Comparison of ENCODE assay signal across 9 cellular contexts in the genomic region with DNA sequence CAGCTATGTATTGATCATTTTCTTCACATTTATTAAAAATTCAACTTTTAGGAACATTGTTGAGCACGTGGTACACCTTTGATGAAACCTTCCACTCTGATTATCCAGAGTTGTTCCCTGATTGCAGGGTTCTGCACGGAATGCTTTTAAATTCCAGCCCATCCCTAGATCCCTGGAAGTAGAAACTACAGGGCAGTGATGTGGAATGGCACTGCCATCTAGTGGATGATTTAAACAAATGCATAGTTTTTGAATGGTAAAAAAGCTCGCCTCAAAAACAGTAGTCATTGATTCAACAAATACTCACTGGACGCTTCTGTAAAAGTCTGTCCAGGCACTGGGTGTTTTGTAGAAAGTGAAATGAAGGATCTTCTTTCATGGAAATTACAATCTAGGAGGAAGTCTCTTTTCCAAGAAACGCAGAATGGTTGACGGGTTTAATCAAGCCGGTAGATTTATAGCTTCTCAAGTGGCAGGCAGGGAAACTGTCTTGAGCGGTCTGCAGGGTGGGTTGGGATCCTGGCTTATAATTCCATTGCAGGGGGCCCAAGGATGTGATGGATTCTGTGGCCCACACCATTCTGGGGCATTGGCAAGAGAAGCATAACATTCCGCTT.
DNase-seq lines count a peak whose midpoint lies in the region; ATAC-seq and TF ChIP-seq lines count a peak whose summit lies in the region.
"Had no signal": no experiment of that assay in that cellular context is flagged by ENCODE, and none has a peak within 500 bp of the region (broad histone marks: within the 10 kb centered on the region; RNA-seq: fewer than 3 reads in every experiment).

No MANE protein-coding gene starts in this region.

- H3K27ac ChIP-seq in neuronal stem cell (replicated peaks; ENCODE audit: low read length) = no peak overlapping the region
- H3K27ac ChIP-seq: BLaER1 treated with 17β-estradiol and CSF1 and Interleukin-3, amounts not matched to agents 10 nM and 100 nM had no signal

- peak; percentile 73 for TF ChIP-seq CTCF in LNCAP (IDR thresholded peaks at IDR 0.05)

- no peak for ATAC-seq in HG02588 (IDR thresholded peaks at IDR 0.05; ENCODE audit: unreplicated experiment)
- ATAC-seq in activated naive CD4-positive, alpha-beta T cell treated with anti-CD3 and anti-CD28 coated beads, Interleukin-2, amount 50 U/mL, for 72 hours = no peak

- H2BK12ac ChIP-seq in neuronal stem cell (ENCODE audit: low read length) = no peak overlapping the region

- H3K36me3 Mint-ChIP-seq in activated naive CD4-positive, alpha-beta T cell treated with anti-CD3 and anti-CD28 coated beads, Interleukin-2, amount 50 U/mL, for 72 hours = no peaks in the 10 kb centered on the region

- H4K91ac ChIP-seq in neuronal stem cell (ENCODE audit: low read depth, low read length, poor library complexity) = no peak overlapping the region

- no peaks in the 10 kb centered on the region for H3K27me3 ChIP-seq in neuronal stem cell (ENCODE audit: control insufficient read depth in 3 of 3, insufficient read depth in 3 of 3, low read depth in 1 of 3, low read length in 3 of 3)
- H3K27me3 ChIP-seq: BLaER1 treated with 17β-estradiol and CSF1 and Interleukin-3, amounts not matched to agents 10 nM and 100 nM had no signal

- no peaks in the 10 kb centered on the region for H3K9me3 Mint-ChIP-seq in activated naive CD4-positive, alpha-beta T cell treated with anti-CD3 and anti-CD28 coated beads, Interleukin-2, amount 50 U/mL, for 72 hours

- H3K14ac ChIP-seq in neuronal stem cell (ENCODE audit: low read length) = no peak overlapping the region

- no peak overlapping the region for H3K9ac ChIP-seq in neuronal stem cell (ENCODE audit: low read depth, low read length, poor library complexity)
- H3K9ac ChIP-seq: BLaER1 treated with 17β-estradiol and CSF1 and Interleukin-3, amounts not matched to agents 10 nM and 100 nM had no signal

- H2AFZ ChIP-seq in neuronal stem cell (ENCODE audit: low read length) = peak overlapping the region; percentile 51

- H3K4me3 ChIP-seq in neuronal stem cell (ENCODE audit: low read length in 2 of 2) = no peak overlapping the region
- H3K4me3 ChIP-seq: BLaER1 treated with 17β-estradiol and CSF1 and Interleukin-3, amounts not matched to agents 10 nM and 100 nM had no signal

- H3K4ac ChIP-seq in neuronal stem cell (ENCODE audit: low read length) = no peak overlapping the region

- H2BK120ac ChIP-seq in neuronal stem cell (ENCODE audit: low read depth, low read length) = no peak overlapping the region

- H3K4me2 ChIP-seq in neuronal stem cell (ENCODE audit: insufficient read depth, low read length, poor library complexity, severe bottlenecking) = no peak overlapping the region
- H3K4me2 ChIP-seq: BLaER1 treated with 17β-estradiol and CSF1 and Interleukin-3, amounts not matched to agents 10 nM and 100 nM had no signal

- H2BK15ac ChIP-seq in neuronal stem cell (ENCODE audit: low read length) = no peak overlapping the region

- H3K79me1 ChIP-seq in neuronal stem cell (ENCODE audit: low read depth, low read length) = no peaks in the 10 kb centered on the region

- H2AK5ac ChIP-seq in neuronal stem cell (ENCODE audit: low read depth, low read length) = no peak overlapping the region

- no peak overlapping the region for H2BK5ac ChIP-seq in neuronal stem cell (ENCODE audit: low read length)

- H3K9me3 ChIP-seq in neuronal stem cell (replicated peaks in 1 of 2; ENCODE audit: control insufficient read depth in 2 of 2, insufficient read depth in 1 of 2, low read depth in 1 of 2, low read length in 2 of 2) = no peaks in the 10 kb centered on the region
- H3K9me3 ChIP-seq: BLaER1 treated with 17β-estradiol and CSF1 and Interleukin-3, amounts not matched to agents 10 nM and 100 nM had no signal

- H4K8ac ChIP-seq in neuronal stem cell (ENCODE audit: low read depth, low read length) = no peak overlapping the region

- DNase-seq in NCI-H1417 (lab: John Stamatoyannopoulos, UW) = peak; percentile 1 to 59 (median 27)
- DNase-seq in NCI-H1417 treated with DMSO at 0.1 percent for 48 hours (lab: John Stamatoyannopoulos, UW) = no peak
- DNase-seq in SKM-1 treated with dmso at 0.1 percent for 144 hours (lab: John Stamatoyannopoulos, UW; ENCODE audit: unreplicated experiment) = peak; percentile 24
- peak; percentile 83 for DNase-seq in fibroblast of peridontal ligament (ENCODE audit: extremely low read depth)
- DNase-seq in neuronal stem cell (ENCODE audit: low spot score) = peak; percentile 46
- no peak for DNase-seq in activated naive CD4-positive, alpha-beta T cell treated with anti-CD3 and anti-CD28 coated beads, Interleukin-2, amount 50 U/mL, for 72 hours (ENCODE audit: low spot score in 2 of 2)

- no peak overlapping the region for H3K18ac ChIP-seq in neuronal stem cell (ENCODE audit: low read length)

- no peak overlapping the region for H3K27ac Mint-ChIP-seq in activated naive CD4-positive, alpha-beta T cell treated with anti-CD3 and anti-CD28 coated beads, Interleukin-2, amount 50 U/mL, for 72 hours

- H3K36me3 ChIP-seq in neuronal stem cell (replicated peaks in 1 of 2; ENCODE audit: control insufficient read depth in 2 of 2, insufficient read depth in 2 of 2, low read length in 2 of 2) = no peaks in the 10 kb centered on the region

- H3K4me1 ChIP-seq in neuronal stem cell (ENCODE audit: control insufficient read depth in 2 of 2, insufficient read depth in 1 of 2, low read depth in 1 of 2, low read length in 2 of 2) = peaks cover 1 to 2% of the 10 kb centered on the region in 2 donors

- WGBS in neuronal stem cell (ENCODE audit: extremely low coverage in 2 of 2, insufficient read length in 2 of 2, insufficient replicate concordance in 1 of 2), 2 donors = no CpG with 5 or more reads among the region's 9 CpGs

- H3K23ac ChIP-seq in neuronal stem cell (ENCODE audit: low read depth, low read length, poor library complexity) = no peak overlapping the region

Comparison
In these comparisons a context has a peak if more than half of its experiments do, and no peak if none do; other contexts are left out.
1. DNase-seq: peak in NCI-H1417 (3 of 3), SKM-1 treated with dmso at 0.1 percent for 144 hours (single experiment), fibroblast of peridontal ligament (single experiment) and neuronal stem cell (single experiment); none in NCI-H1417 treated with DMSO at 0.1 percent for 48 hours (single experiment) and activated naive CD4-positive, alpha-beta T cell treated with anti-CD3 and anti-CD28 coated beads, Interleukin-2, amount 50 U/mL, for 72 hours (0 of 2).